In the genomic region with DNA sequence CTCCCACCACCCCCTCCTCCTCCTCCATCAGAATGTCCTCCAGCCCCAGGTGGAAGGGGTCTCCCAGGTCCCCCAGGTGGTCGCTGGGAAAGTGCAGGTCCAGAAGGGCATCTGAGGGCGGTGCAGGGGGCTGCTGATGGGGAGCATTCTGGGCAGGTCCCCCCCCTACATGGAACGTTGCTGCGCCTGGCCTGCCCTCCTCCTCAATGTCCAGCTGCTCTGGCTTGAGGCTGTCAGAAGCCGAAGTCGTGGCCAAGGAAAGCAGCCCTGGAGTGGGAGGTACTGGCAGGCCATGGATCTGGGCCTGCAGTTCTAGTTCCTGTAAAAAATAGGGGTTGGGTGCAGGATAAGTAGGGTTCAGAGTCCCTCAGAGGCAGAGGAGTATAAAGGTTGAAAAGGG, we compare ENCODE assay signal across 25 cellular contexts.
"Had no signal": no experiment of that assay in that cellular context is flagged by ENCODE, and none has a peak within 500 bp of the region (broad histone marks: within the 10 kb centered on the region; RNA-seq: fewer than 3 reads in every experiment).

No MANE protein-coding gene starts in this region.

- DNase-seq: activated B cell treated with CpG ODN at 0.5 μM for 24 hours; activated CD4-positive, alpha-beta T cell treated with anti-CD3 and anti-CD28 coated beads for 1 hour; activated CD4-positive, alpha-beta T cell treated with anti-CD3 and anti-CD28 coated beads, Interleukin-2, amount 10 ng/mL, durations not matched to agents 24 days and 14 days; activated CD4-positive, alpha-beta T cell treated with anti-CD3 and anti-CD28 coated beads, Interleukin-2, amount 50 U/mL, for 48 hours; activated CD8-positive, alpha-beta memory T cell treated with anti-CD3 and anti-CD28 coated beads for 24 hours; activated gamma-delta T cell; activated naive CD4-positive, alpha-beta T cell treated with anti-CD3 and anti-CD28 coated beads for 36 hours; activated T-cell treated with anti-CD3 and anti-CD28 coated beads, Interleukin-2, amount 50 U/mL, for 4 hours; NCI-H1092; NCI-H1417 treated with DMSO at 0.1 percent for 48 hours; NCI-H1694; NCI-H2029; NCI-H2107; NCI-H2171 treated with DMSO at 0.1 percent for 48 hours; NCI-H345; NCI-H510A; NCI-H526 treated with DMSO at 0.1 percent for 48 hours; NCI-H82; SIG-M5; T-cell; T-helper 2 cell; T1000 had no signal

- H3K9me3 Mint-ChIP-seq: activated B cell treated with CpG ODN at 0.5 μM for 24 hours; activated CD4-positive, alpha-beta T cell treated with anti-CD3 and anti-CD28 coated beads, Interleukin-2, amount 10 ng/mL, durations not matched to agents 24 days and 14 days; activated naive CD4-positive, alpha-beta T cell treated with anti-CD3 and anti-CD28 coated beads for 36 hours; activated T-cell treated with anti-CD3 and anti-CD28 coated beads, Interleukin-2, amount 50 U/mL, for 4 hours; T-cell had no signal

- H3K4me1 Mint-ChIP-seq: T-cell had no signal

- H3K4me2 ChIP-seq: KMS-11 had no signal

- H3K27ac ChIP-seq: KMS-11, SK-N-MC had no signal

- H3K27me3 Mint-ChIP-seq: activated B cell treated with CpG ODN at 0.5 μM for 24 hours; activated CD4-positive, alpha-beta T cell treated with anti-CD3 and anti-CD28 coated beads, Interleukin-2, amount 10 ng/mL, durations not matched to agents 24 days and 14 days; activated naive CD8-positive, alpha-beta T cell had no signal

- H3K4me3 ChIP-seq: SK-N-MC had no signal

- H3K9ac ChIP-seq: KMS-11 had no signal

- H3K4me3 Mint-ChIP-seq: activated B cell treated with CpG ODN at 0.5 μM for 24 hours; activated CD4-positive, alpha-beta T cell treated with anti-CD3 and anti-CD28 coated beads, Interleukin-2, amount 10 ng/mL, durations not matched to agents 24 days and 14 days; activated naive CD4-positive, alpha-beta T cell treated with anti-CD3 and anti-CD28 coated beads for 36 hours; activated naive CD8-positive, alpha-beta T cell; activated T-cell treated with anti-CD3 and anti-CD28 coated beads, Interleukin-2, amount 50 U/mL, for 4 hours; T-cell had no signal

- H3K36me3 Mint-ChIP-seq: activated naive CD8-positive, alpha-beta T cell had no signal

- ATAC-seq: activated T-cell treated with anti-CD3 and anti-CD28 coated beads, Interleukin-2, amount 50 U/mL, for 4 hours; T-cell had no signal

- H3K27ac Mint-ChIP-seq: activated B cell treated with CpG ODN at 0.5 μM for 24 hours; activated CD4-positive, alpha-beta T cell treated with anti-CD3 and anti-CD28 coated beads, Interleukin-2, amount 10 ng/mL, durations not matched to agents 24 days and 14 days; activated naive CD4-positive, alpha-beta T cell treated with anti-CD3 and anti-CD28 coated beads for 36 hours; activated naive CD8-positive, alpha-beta T cell; T-cell had no signal
